1 cellular context compared by ENCODE assay signal in genomic region chr15:88650556-88650955, GRCh38.
TF ChIP-seq lines count a peak whose summit lies in the region.

No MANE protein-coding gene starts in this region.

TF ChIP-seq in SK-N-SH, 30 proteins besides CTCF, POLR2A, EP300 and RAD21 (continued from another document):
- TF ChIP-seq, protein P1, sequence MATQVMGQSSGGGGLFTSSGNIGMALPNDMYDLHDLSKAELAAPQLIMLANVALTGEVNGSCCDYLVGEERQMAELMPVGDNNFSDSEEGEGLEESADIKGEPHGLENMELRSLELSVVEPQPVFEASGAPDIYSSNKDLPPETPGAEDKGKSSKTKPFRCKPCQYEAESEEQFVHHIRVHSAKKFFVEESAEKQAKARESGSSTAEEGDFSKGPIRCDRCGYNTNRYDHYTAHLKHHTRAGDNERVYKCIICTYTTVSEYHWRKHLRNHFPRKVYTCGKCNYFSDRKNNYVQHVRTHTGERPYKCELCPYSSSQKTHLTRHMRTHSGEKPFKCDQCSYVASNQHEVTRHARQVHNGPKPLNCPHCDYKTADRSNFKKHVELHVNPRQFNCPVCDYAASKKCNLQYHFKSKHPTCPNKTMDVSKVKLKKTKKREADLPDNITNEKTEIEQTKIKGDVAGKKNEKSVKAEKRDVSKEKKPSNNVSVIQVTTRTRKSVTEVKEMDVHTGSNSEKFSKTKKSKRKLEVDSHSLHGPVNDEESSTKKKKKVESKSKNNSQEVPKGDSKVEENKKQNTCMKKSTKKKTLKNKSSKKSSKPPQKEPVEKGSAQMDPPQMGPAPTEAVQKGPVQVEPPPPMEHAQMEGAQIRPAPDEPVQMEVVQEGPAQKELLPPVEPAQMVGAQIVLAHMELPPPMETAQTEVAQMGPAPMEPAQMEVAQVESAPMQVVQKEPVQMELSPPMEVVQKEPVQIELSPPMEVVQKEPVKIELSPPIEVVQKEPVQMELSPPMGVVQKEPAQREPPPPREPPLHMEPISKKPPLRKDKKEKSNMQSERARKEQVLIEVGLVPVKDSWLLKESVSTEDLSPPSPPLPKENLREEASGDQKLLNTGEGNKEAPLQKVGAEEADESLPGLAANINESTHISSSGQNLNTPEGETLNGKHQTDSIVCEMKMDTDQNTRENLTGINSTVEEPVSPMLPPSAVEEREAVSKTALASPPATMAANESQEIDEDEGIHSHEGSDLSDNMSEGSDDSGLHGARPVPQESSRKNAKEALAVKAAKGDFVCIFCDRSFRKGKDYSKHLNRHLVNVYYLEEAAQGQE (IDR thresholded peaks at IDR 0.05; ENCODE audit: low read depth, low read length): no peak
- TF ChIP-seq MEF2A (IDR thresholded peaks at IDR 0.05; ENCODE audit: borderline replicate concordance, low read depth): no peak
- TF ChIP-seq EZH2phosphoT487 (IDR thresholded peaks at IDR 0.05; ENCODE audit: borderline replicate concordance, low read depth): no peak
